20 cellular contexts compared by ENCODE assay signal in the genomic region with DNA sequence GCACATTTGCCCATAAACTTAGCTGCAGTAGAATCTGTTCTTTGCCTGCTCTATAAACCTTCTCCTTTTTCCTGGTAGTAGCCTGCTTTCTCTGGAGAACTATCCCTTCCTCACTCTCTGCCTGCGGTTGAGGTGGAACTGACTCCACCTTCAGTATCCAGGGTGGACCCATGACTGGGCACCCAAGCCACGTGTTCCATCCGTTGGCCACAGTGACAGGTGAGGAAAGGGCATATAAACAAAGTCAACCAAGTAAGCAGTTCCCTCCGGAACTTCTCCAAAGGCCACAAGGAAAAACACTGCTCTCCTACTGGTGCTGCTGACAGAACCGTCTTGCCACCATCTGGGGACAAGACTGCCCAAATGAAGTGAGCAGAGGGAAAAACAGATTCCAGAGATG.
"Had no signal": no experiment of that assay in that cellular context is flagged by ENCODE, and none has a peak within 500 bp of the region (broad histone marks: within the 10 kb centered on the region; RNA-seq: fewer than 3 reads in every experiment).

No MANE protein-coding gene starts in this region.

- H3K27me3 ChIP-seq: esophagus squamous epithelium, gastrocnemius medialis, heart right ventricle, left lung had no signal

- DNase-seq: dermis blood vessel endothelial cell; dorsolateral prefrontal cortex; effector CD4-positive, alpha-beta T cell; effector memory CD4-positive, alpha-beta T cell; esophagus squamous epithelium; foreskin melanocyte; gastrocnemius medialis; glutamatergic neuron; head of caudate nucleus; heart right ventricle; hippocampal formation; left cardiac atrium; left lung; left ventricle myocardium superior; lower lobe of right lung; mesenchymal stem cell; mucosa of descending colon; naive B cell had no signal

- H3K27ac ChIP-seq: coronary artery, dorsolateral prefrontal cortex, esophagus squamous epithelium, gastrocnemius medialis, heart right ventricle, left lung, lower lobe of right lung had no signal

- H3K36me3 Mint-ChIP-seq: mesothelial cell of epicardium, naive B cell had no signal

- H3K36me3 ChIP-seq: esophagus squamous epithelium, gastrocnemius medialis, heart right ventricle, left lung, lower lobe of right lung had no signal

- H3K27me3 Mint-ChIP-seq: naive B cell had no signal

- H3K9me3 ChIP-seq: esophagus squamous epithelium, gastrocnemius medialis, lower lobe of right lung, mucosa of descending colon had no signal

- H3K4me1 ChIP-seq: gastrocnemius medialis, heart right ventricle, left lung, lower lobe of right lung had no signal

- H3K27ac Mint-ChIP-seq: mesothelial cell of epicardium, naive B cell had no signal

- H3K4me3 ChIP-seq: coronary artery, dorsolateral prefrontal cortex, esophagus squamous epithelium, gastrocnemius medialis, heart right ventricle, left lung, lower lobe of right lung, mucosa of descending colon had no signal

- H3K4me3 Mint-ChIP-seq: mesothelial cell of epicardium had no signal

- H3K4me1 Mint-ChIP-seq: naive B cell had no signal
